ENCODE assay signal across 19 cellular contexts in genomic region chr15:40031300-40031699, GRCh38.
"Had no signal": no experiment of that assay in that cellular context is flagged by ENCODE, and none has a peak within 500 bp of the region (broad histone marks: within the 10 kb centered on the region; RNA-seq: fewer than 3 reads in every experiment).

No MANE protein-coding gene starts in this region.

- FAIRE-seq: kidney had no signal

- H3K27ac Mint-ChIP-seq: activated naive CD8-positive, alpha-beta T cell treated with anti-CD3 and anti-CD28 coated beads, Interleukin-2, amount 10 ng/mL, durations not matched to agents 7 days and 5 days had no signal

- ATAC-seq: body of pancreas, mucosa of descending colon had no signal

- H3K9me3 Mint-ChIP-seq: activated naive CD8-positive, alpha-beta T cell treated with anti-CD3 and anti-CD28 coated beads, Interleukin-2, amount 10 ng/mL, durations not matched to agents 7 days and 5 days; naive B cell; neural crest cell had no signal

- H3K4me1 Mint-ChIP-seq: naive B cell had no signal

- H3K4me3 ChIP-seq: body of pancreas, esophagus squamous epithelium, mucosa of descending colon, prostate gland, smooth muscle cell, thoracic aorta, upper lobe of left lung had no signal

- H3K4me3 Mint-ChIP-seq: activated naive CD8-positive, alpha-beta T cell treated with anti-CD3 and anti-CD28 coated beads, Interleukin-2, amount 10 ng/mL, durations not matched to agents 7 days and 5 days; neural crest cell had no signal

- H3K4me2 ChIP-seq: smooth muscle cell had no signal

- H3K27ac ChIP-seq: body of pancreas, thoracic aorta had no signal

- DNase-seq: activated CD4-positive, alpha-beta T cell treated with anti-CD3 and anti-CD28 coated beads for 1 hour; activated CD4-positive, alpha-beta T cell treated with anti-CD3 and anti-CD28 coated beads, Interleukin-2, amount 50 U/mL, for 48 hours; activated naive CD8-positive, alpha-beta T cell treated with anti-CD3 and anti-CD28 coated beads, Interleukin-2, amount 10 ng/mL, durations not matched to agents 7 days and 5 days; amygdala; body of pancreas; effector CD8-positive, alpha-beta T cell; esophagus squamous epithelium; kidney; mesenchymal stem cell; mucosa of descending colon; naive B cell; SIG-M5; stimulated activated CD4-positive, alpha-beta T cell treated with anti-CD3 and anti-CD28 coated beads, Interleukin-4, amount 100 ng/mL, for 1 hour; T-helper 1 cell; upper lobe of left lung had no signal

- H3K9me3 ChIP-seq: body of pancreas, esophagus squamous epithelium, mucosa of descending colon, prostate gland, thoracic aorta, upper lobe of left lung had no signal

- H3K27me3 Mint-ChIP-seq: activated naive CD8-positive, alpha-beta T cell treated with anti-CD3 and anti-CD28 coated beads, Interleukin-2, amount 10 ng/mL, durations not matched to agents 7 days and 5 days; naive B cell had no signal

- H3K27me3 ChIP-seq: body of pancreas, esophagus squamous epithelium, upper lobe of left lung had no signal
